ENCODE assay signal across 11 cellular contexts in genomic region chr1:205042911-205043806, GRCh38. TPM values are rescaled to one million over a fixed set of nuclear protein-coding genes. Genes with fewer than 3 reads are reported as not detected.
A peak's percentile ranks its signal among the peaks of the same experiment; 100 is the strongest.
DNase-seq lines count a peak whose midpoint lies in the region; ATAC-seq and TF ChIP-seq lines count a peak whose summit lies in the region.
"Had no signal": no experiment of that assay in that cellular context is flagged by ENCODE, and none has a peak within 500 bp of the region (broad histone marks: within the 10 kb centered on the region; RNA-seq: fewer than 3 reads in every experiment).

TSS of gene CNTN2 (plus strand) at chr1:205043212. CDS start at chr1:205053186, 9,974 bp downstream.

- H2AFZ ChIP-seq in neural progenitor cell (replicated peaks), result peak within 1 kb of the TSS; percentile 63

- DNase-seq in DMS79 (lab: John Stamatoyannopoulos, UW) (peak; percentile 33), NCI-H1694 treated with DMSO at 0.1 percent for 48 hours (lab: John Stamatoyannopoulos, UW) (peak; percentile 86), ecto neural progenitor cell (ENCODE audit: low spot score) (peak; percentile 68), neural progenitor cell (ENCODE audit: low spot score) (peak; percentile 77), right lobe of liver (no peak), NCI-H2196 (lab: John Stamatoyannopoulos, UW; ENCODE audit: unreplicated experiment) (no peak)
- DNase-seq: activated gamma-delta T cell treated with Interleukin-2 at 50 U/mL for 16 hours; stimulated activated CD4-positive, alpha-beta T cell treated with anti-CD3 and anti-CD28 coated beads, Interleukin-4, amount 100 ng/mL, for 24 hours had no signal

- TF ChIP-seq CTCF in neural progenitor cell (IDR thresholded peaks at IDR 0.05), result no peak
- TF ChIP-seq CTCF in right lobe of liver (IDR thresholded peaks at IDR 0.05), result no peak

- peaks cover 6% of the 10 kb centered on the region for H3K79me2 ChIP-seq in neural progenitor cell (ENCODE audit: low read depth)

- intact Hi-C loops in right lobe of liver (cut with DNase I), result no loop called here

- H3K4me3 ChIP-seq in neural progenitor cell (peak within 1 kb of the TSS; percentile 50), right lobe of liver (no peak within 1 kb of the TSS)

- H3K27ac ChIP-seq in neural progenitor cell (no peak within 1 kb of the TSS), right lobe of liver (no peak within 1 kb of the TSS)

- no peaks in the 10 kb centered on the region for H3K9me3 Mint-ChIP-seq in neural progenitor cell
- H3K9me3 Mint-ChIP-seq: nephron had no signal

- no peaks in the 10 kb centered on the region for H3K36me3 Mint-ChIP-seq in neural progenitor cell

- H4K20me1 ChIP-seq in neural progenitor cell (ENCODE audit: low read depth), result peaks cover 10% of the 10 kb centered on the region

- H3K9me3 ChIP-seq in neural progenitor cell (ENCODE audit: low read depth), result no peaks in the 10 kb centered on the region
- H3K9me3 ChIP-seq in right lobe of liver, result no peaks in the 10 kb centered on the region

- H3K27me3 Mint-ChIP-seq in neural progenitor cell (ENCODE audit: insufficient read depth, low read depth), result peaks cover 32% of the 10 kb centered on the region

- ATAC-seq in GM18511 (IDR thresholded peaks at IDR 0.05; ENCODE audit: unreplicated experiment), result no peak
- ATAC-seq in right lobe of liver, result no peak
- no peak for ATAC-seq in GM19324 (IDR thresholded peaks at IDR 0.05; ENCODE audit: low FRiP score, unreplicated experiment)

- no peak for TF ChIP-seq POLR2A in right lobe of liver (IDR thresholded peaks at IDR 0.05)

- H3K27ac Mint-ChIP-seq in neural progenitor cell, result no peak within 1 kb of the TSS

- H3K9ac ChIP-seq in neural progenitor cell, result no peak within 1 kb of the TSS

- H3K36me3 ChIP-seq in neural progenitor cell, result no peaks in the 10 kb centered on the region
- H3K36me3 ChIP-seq in right lobe of liver, result no peaks in the 10 kb centered on the region

- H3K4me3 Mint-ChIP-seq in neural progenitor cell, result peak within 1 kb of the TSS; percentile 64

- H3K27me3 ChIP-seq in neural progenitor cell, result peaks cover 33% of the 10 kb centered on the region
- no peaks in the 10 kb centered on the region for H3K27me3 ChIP-seq in right lobe of liver

- 38% methylated on average over 16 of the region's 53 CpGs for WGBS in right lobe of liver (ENCODE audit: insufficient coverage, low coverage, low lambda C conversion rate, missing lambda C conversion rate)

- peak within 1 kb of the TSS; percentile 94 for H3K4me2 ChIP-seq in neural progenitor cell

- H3K4me1 Mint-ChIP-seq in neural progenitor cell, result peaks cover 32% of the 10 kb centered on the region

- H3F3A ChIP-seq in neural progenitor cell (ENCODE audit: low read depth), result peaks cover 8% of the 10 kb centered on the region

- H3K4me1 ChIP-seq in neural progenitor cell (peaks cover 40% of the 10 kb centered on the region), right lobe of liver (peaks cover 0 to 29% (median 16%) of the 10 kb centered on the region in 4 donors)

RNA-seq across cellular contexts. Expression of gene CNTN2, which starts in this region (rescaled TPM):
- total RNA-seq in neural progenitor cell (ENCODE audit: low replicate concordance) (8.4 and 12.8 TPM in 2 replicates), right lobe of liver (under 1 TPM in 1 of 6 experiments, not detected in 5; 0.49 TPM)

Comparison
In these comparisons a context has a peak if more than half of its experiments do, and no peak if none do; other contexts are left out.
1. DNase-seq: peak in DMS79 (single experiment), NCI-H1694 treated with DMSO at 0.1 percent for 48 hours (single experiment), ecto neural progenitor cell (single experiment) and neural progenitor cell (single experiment); none in right lobe of liver (0 of 3) and NCI-H2196 (single experiment).